Comparison of ENCODE assay signal across 8 cellular contexts in the genomic region with DNA sequence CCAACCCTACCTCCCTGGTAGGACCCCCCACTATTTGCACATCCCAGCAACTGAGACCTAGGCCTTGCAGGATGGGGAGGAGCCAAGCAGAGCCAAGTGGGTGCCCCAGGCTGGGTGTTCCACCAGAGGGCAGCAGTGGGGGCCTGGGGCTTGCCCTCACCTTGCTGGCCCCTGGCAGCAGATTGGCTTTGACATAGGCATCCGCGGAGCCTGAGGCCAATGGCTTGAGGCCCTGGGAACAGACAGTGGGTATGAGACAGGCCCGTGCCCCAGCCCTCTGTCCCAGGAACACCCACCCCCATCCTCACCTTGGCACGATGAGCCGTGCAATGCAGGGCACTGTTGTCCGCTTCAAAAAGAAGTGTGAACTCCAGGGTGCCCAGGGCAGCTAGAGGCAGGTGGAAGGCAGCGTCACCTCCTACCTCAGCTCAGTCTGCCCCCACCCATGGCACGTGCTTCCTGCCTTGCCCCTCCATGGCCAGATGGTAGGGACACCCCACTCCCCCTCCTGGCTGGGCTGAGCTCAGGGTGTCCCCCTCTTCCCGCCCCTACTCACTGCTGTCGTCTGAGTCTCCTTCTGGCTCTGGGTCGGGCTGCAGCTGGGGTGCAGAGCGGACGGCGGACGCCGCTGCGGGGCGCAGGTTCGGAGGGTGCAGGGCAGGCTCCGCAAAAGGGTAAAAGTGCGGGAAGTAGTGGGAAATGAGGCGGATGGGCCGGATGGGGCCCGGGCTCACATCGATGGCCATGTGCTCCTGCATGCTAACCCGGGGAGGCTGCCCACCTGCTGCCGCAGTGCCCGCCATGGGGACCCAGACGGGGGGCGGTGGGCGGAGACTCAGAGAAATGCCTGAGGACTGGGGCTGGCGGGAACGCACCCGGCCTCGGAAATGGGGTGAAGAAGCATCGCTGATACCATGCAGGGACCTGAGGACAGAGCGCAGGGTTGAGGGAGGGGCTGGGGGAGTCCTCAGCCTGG. TPM values are rescaled to one million over a fixed set of nuclear protein-coding genes. Genes with fewer than 3 reads are reported as not detected.
A peak's percentile ranks its signal among the peaks of the same experiment; 100 is the strongest.
DNase-seq lines count a peak whose midpoint lies in the region; ATAC-seq, FAIRE-seq and TF ChIP-seq lines count a peak whose summit lies in the region.

No MANE protein-coding gene starts in this region.

- H4K20me1 ChIP-seq in OCI-LY7 (ENCODE audit: insufficient read depth, low read length): no peaks in the 10 kb centered on the region

- no peak overlapping the region for H2AFZ ChIP-seq in OCI-LY7 (ENCODE audit: low read length)

- H3K4me1 Mint-ChIP-seq in stimulated activated effector memory CD8-positive, alpha-beta T cell treated with anti-CD3 and anti-CD28 coated beads, Interleukin-12 subunit alpha, Interleukin-12 subunit beta, amount 100 ng/mL, for 72 hours: peaks cover 37% of the 10 kb centered on the region

- H3K27ac ChIP-seq in A549: no peak overlapping the region
- no peak overlapping the region for H3K27ac ChIP-seq in OCI-LY7 (ENCODE audit: low read depth, low read length, poor library complexity, severe bottlenecking)

- POLR2A ChIA-PET in A549 (lab: Yijun Ruan, JAX): no interaction called here
- POLR2A ChIA-PET in OCI-LY7 (lab: Charles Lee): interaction anchor here (0.6 kb wide), 1 partner anchor 754 kb away, joined by 3 read pairs; no protein-coding TSS in a partner anchor

- intact Hi-C loops in OCI-LY7 (cut with micrococcal nuclease; ENCODE audit: unreplicated experiment): no loop called here

- CTCF ChIA-PET in A549 (lab: Yijun Ruan, JAX): interaction anchor here (0.6 to 10.2 kb wide), 13 partner anchors 10 to 214 kb away, joined by 3 to 181 read pairs (median 6); a partner anchor contains a TSS
- CTCF ChIA-PET in OCI-LY7 (lab: Charles Lee; ENCODE audit: unreplicated experiment): interaction anchor here (0.5 to 1.1 kb wide), 3 partner anchors 14 to 260 kb away, joined by 3 to 6 read pairs (median 3); no protein-coding TSS in a partner anchor

- H3K4me3 ChIP-seq in A549: no peak overlapping the region
- no peak overlapping the region for H3K4me3 ChIP-seq in GM12875 (ENCODE audit: low read depth, low read length)
- H3K4me3 ChIP-seq in OCI-LY7 (ENCODE audit: low read depth, low read length, poor library complexity, severe bottlenecking): no peak overlapping the region

- peak; percentile 55 to 71 for DNase-seq in A549 (ENCODE audit: low read depth in 1 of 2, low spot score in 1 of 2)
- peak; percentile 67 for DNase-seq in OCI-LY7 (ENCODE audit: low spot score)
- peak; percentile 81 for DNase-seq in activated effector memory CD4-positive, alpha-beta T cell treated with anti-CD3 and anti-CD28 coated beads, Interleukin-2, amount 50 U/mL, for 16 hours
- DNase-seq in iPS DF 19.7 (ENCODE audit: low read depth, low spot score): peak; percentile 35
- DNase-seq in stimulated activated effector memory CD8-positive, alpha-beta T cell treated with anti-CD3 and anti-CD28 coated beads, Interleukin-12 subunit alpha, Interleukin-12 subunit beta, amount 100 ng/mL, for 72 hours (ENCODE audit: low spot score in 2 of 2): peak; percentile 54 to 85
- no peak for DNase-seq in putamen (ENCODE audit: low spot score)
- no peak for DNase-seq in NCI-H2227 (lab: John Stamatoyannopoulos, UW; ENCODE audit: unreplicated experiment)

- TF ChIP-seq CTCF in A549 (IDR thresholded peaks at IDR 0.05) (peak; percentile 55), GM12875 (IDR thresholded peaks at IDR 0.05; ENCODE audit: borderline replicate concordance, insufficient read depth, low read depth, low read length) (peak; percentile 73), OCI-LY7 (conservative IDR thresholded peaks at IDR 0.05; ENCODE audit: low read length) (peak; percentile 77)

- H3K27ac Mint-ChIP-seq in stimulated activated effector memory CD8-positive, alpha-beta T cell treated with anti-CD3 and anti-CD28 coated beads, Interleukin-12 subunit alpha, Interleukin-12 subunit beta, amount 100 ng/mL, for 72 hours: peak overlapping the region; percentile 99

- H3K9me3 ChIP-seq in A549 (no peaks in the 10 kb centered on the region), OCI-LY7 (ENCODE audit: low read length) (no peaks in the 10 kb centered on the region)

- no peaks in the 10 kb centered on the region for H3K79me2 ChIP-seq in OCI-LY7 (ENCODE audit: insufficient read depth, low read depth, low read length)

- no peaks in the 10 kb centered on the region for H3K9me3 Mint-ChIP-seq in stimulated activated effector memory CD8-positive, alpha-beta T cell treated with anti-CD3 and anti-CD28 coated beads, Interleukin-12 subunit alpha, Interleukin-12 subunit beta, amount 100 ng/mL, for 72 hours

- H3K4me2 ChIP-seq in A549 (no peak overlapping the region), OCI-LY7 (ENCODE audit: low read length) (peak overlapping the region; percentile 78; the same call in 1 of the 2 replicates)

- BruUV-seq in OCI-LY7 (replicated peaks; lab: Mats Ljungman, UMichigan): no TSS peak

- H3K4me1 ChIP-seq in A549 (no peaks in the 10 kb centered on the region), OCI-LY7 (ENCODE audit: insufficient read depth, low read length, poor library complexity, severe bottlenecking) (peaks cover 34% of the 10 kb centered on the region)

- no peaks in the 10 kb centered on the region for H3K9me2 ChIP-seq in OCI-LY7 (ENCODE audit: insufficient read depth, low read length)

- 77% methylated on average over 29 of the region's 37 CpGs for WGBS in A549 (ENCODE audit: missing lambda C conversion rate)

- TF ChIP-seq POLR2A in A549 (IDR thresholded peaks at IDR 0.05; ENCODE audit: low read length): no peak

- peaks cover 34% of the 10 kb centered on the region for H3K36me3 Mint-ChIP-seq in stimulated activated effector memory CD8-positive, alpha-beta T cell treated with anti-CD3 and anti-CD28 coated beads, Interleukin-12 subunit alpha, Interleukin-12 subunit beta, amount 100 ng/mL, for 72 hours

- FAIRE-seq in A549 (lab: Jason Lieb, UNC): no peak

- TF ChIP-seq RAD21 in A549 (conservative IDR thresholded peaks at IDR 0.05 in 1 of 2, IDR thresholded peaks at IDR 0.05 in 1 of 2): peak in 1 of 2 experiments; percentile 30; a peak in 3 of 5 replicates

- H3K36me3 ChIP-seq in OCI-LY7 (ENCODE audit: insufficient read depth, low read length): peaks cover 29% of the 10 kb centered on the region

- peak overlapping the region; percentile 78 for H3K4me3 Mint-ChIP-seq in stimulated activated effector memory CD8-positive, alpha-beta T cell treated with anti-CD3 and anti-CD28 coated beads, Interleukin-12 subunit alpha, Interleukin-12 subunit beta, amount 100 ng/mL, for 72 hours

- ATAC-seq in A549: peak; percentile 72 to 90
- ATAC-seq in stimulated activated effector memory CD8-positive, alpha-beta T cell treated with anti-CD3 and anti-CD28 coated beads, Interleukin-12 subunit alpha, Interleukin-12 subunit beta, amount 100 ng/mL, for 72 hours: peak; percentile 61

- TF ChIP-seq EP300 in A549 (IDR thresholded peaks at IDR 0.05): no peak

TF ChIP-seq in A549, 52 proteins besides CTCF, POLR2A, EP300 and RAD21:
- peak; percentile 49; the same call in 2 of the 3 replicates for TF ChIP-seq SMC3 (IDR thresholded peaks at IDR 0.05)
- no peak for TF ChIP-seq RFX5 (IDR thresholded peaks at IDR 0.05)
TF ChIP-seq in A549: peak in this region for 1.

RNA-seq across cellular contexts. Expression of a gene that starts 9.0 kb away (rescaled TPM):
- polyA plus RNA-seq in A549 (2011; rRNA removed) (78.8 and 95.1 TPM in 2 replicates), A549 (2017; fragmentation: RNase III; extraction: RNeasy Plus Mini Kit Qiagen cat#74134 plus additional on column Dnase treatment) (163 to 176 TPM (median 164 TPM) in 3 replicates)
- 221 and 240 TPM in 2 replicates for polyA plus RNA-seq in A549 (2012; cell fraction: cytosol; rRNA removed)
- polyA plus RNA-seq in A549 (2012; cell fraction: nucleus; rRNA removed): 604 and 688 TPM in 2 replicates
- polyA minus RNA-seq in A549 (2011; rRNA and poly(A)+ RNA removed): 65.6 and 104 TPM in 2 replicates
- total RNA-seq in OCI-LY7 (2014; rRNA removed; shearing (Covaris generic)): 257 and 283 TPM in 2 replicates
- 294 and 335 TPM in 2 replicates for total RNA-seq in OCI-LY7 (2022)

RNA-seq across cellular contexts. Expression of a gene that starts 14.0 kb away (rescaled TPM):
- polyA plus RNA-seq in A549 (2011; rRNA removed): 1.8 and 2.6 TPM in 2 replicates
- polyA plus RNA-seq in A549 (2012; cell fraction: cytosol; rRNA removed): 10.3 and 13.0 TPM in 2 replicates
- 24.4 and 25.6 TPM in 2 replicates for polyA plus RNA-seq in A549 (2012; cell fraction: nucleus; rRNA removed)
- 5.4 to 7.8 TPM (median 5.6 TPM) in 3 replicates for polyA plus RNA-seq in A549 (2017; fragmentation: RNase III; extraction: RNeasy Plus Mini Kit Qiagen cat#74134 plus additional on column Dnase treatment)
- 1.0 and 3.1 TPM in 2 replicates for polyA minus RNA-seq in A549 (2011; rRNA and poly(A)+ RNA removed)
- 14.4 and 20.4 TPM in 2 replicates for total RNA-seq in OCI-LY7 (2014; rRNA removed; shearing (Covaris generic))
- total RNA-seq in OCI-LY7 (2022): 31.7 and 35.4 TPM in 2 replicates

RNA-seq across cellular contexts. Expression of a gene that starts 23.8 kb away (rescaled TPM):
- polyA plus RNA-seq in A549 (2011; rRNA removed): not detected in 2 replicates
- polyA plus RNA-seq in A549 (2012; cell fraction: cytosol; rRNA removed): not detected in 2 replicates
- not detected in 2 replicates for polyA plus RNA-seq in A549 (2012; cell fraction: nucleus; rRNA removed)
- polyA plus RNA-seq in A549 (2017; fragmentation: RNase III; extraction: RNeasy Plus Mini Kit Qiagen cat#74134 plus additional on column Dnase treatment): not detected in 3 replicates
- polyA minus RNA-seq in A549 (2011; rRNA and poly(A)+ RNA removed): not detected in 2 replicates
- total RNA-seq in OCI-LY7 (2014; rRNA removed; shearing (Covaris generic)): 2.4 and 4.3 TPM in 2 replicates
- 5.3 and 5.7 TPM in 2 replicates for total RNA-seq in OCI-LY7 (2022)

RNA-seq across cellular contexts. Expression of a gene that starts 32.1 kb away (rescaled TPM):
- polyA plus RNA-seq in A549 (2011; rRNA removed): 1,034 and 1,447 TPM in 2 replicates
- polyA plus RNA-seq in A549 (2012; cell fraction: cytosol; rRNA removed): 2,495 and 2,700 TPM in 2 replicates
- polyA plus RNA-seq in A549 (2012; cell fraction: nucleus; rRNA removed): 1,960 and 2,470 TPM in 2 replicates
- 971 to 1,024 TPM (median 991 TPM) in 3 replicates for polyA plus RNA-seq in A549 (2017; fragmentation: RNase III; extraction: RNeasy Plus Mini Kit Qiagen cat#74134 plus additional on column Dnase treatment)
- 1,056 and 1,218 TPM in 2 replicates for polyA minus RNA-seq in A549 (2011; rRNA and poly(A)+ RNA removed)
- 1,251 and 1,604 TPM in 2 replicates for total RNA-seq in OCI-LY7 (2014; rRNA removed; shearing (Covaris generic))
- total RNA-seq in OCI-LY7 (2022): 1,017 and 1,139 TPM in 2 replicates

RNA-seq across cellular contexts. Expression of a gene that starts 34.8 kb away (rescaled TPM):
- 1.4 and 1.8 TPM in 2 replicates for polyA plus RNA-seq in A549 (2011; rRNA removed)
- 1.5 and 2.3 TPM in 2 replicates for polyA plus RNA-seq in A549 (2012; cell fraction: cytosol; rRNA removed)
- polyA plus RNA-seq in A549 (2012; cell fraction: nucleus; rRNA removed): 3.0 and 3.6 TPM in 2 replicates
- polyA plus RNA-seq in A549 (2017; fragmentation: RNase III; extraction: RNeasy Plus Mini Kit Qiagen cat#74134 plus additional on column Dnase treatment): 0.62 to 1.1 TPM (median 1.0 TPM) in 3 replicates
- polyA minus RNA-seq in A549 (2011; rRNA and poly(A)+ RNA removed): 1.2 TPM in 2 replicates
- total RNA-seq in OCI-LY7 (2014; rRNA removed; shearing (Covaris generic)): 17.1 and 25.6 TPM in 2 replicates
- total RNA-seq in OCI-LY7 (2022): 45.1 and 54.4 TPM in 2 replicates

Comparison
In these comparisons a context has a peak if more than half of its experiments do, and no peak if none do; other contexts are left out.
1. DNase-seq: peak in A549 (2 of 2), OCI-LY7 (single experiment), activated effector memory CD4-positive, alpha-beta T cell treated with anti-CD3 and anti-CD28 coated beads, Interleukin-2, amount 50 U/mL, for 16 hours (single experiment), iPS DF 19.7 (single experiment) and stimulated activated effector memory CD8-positive, alpha-beta T cell treated with anti-CD3 and anti-CD28 coated beads, Interleukin-12 subunit alpha, Interleukin-12 subunit beta, amount 100 ng/mL, for 72 hours (2 of 2); none in putamen (single experiment) and NCI-H2227 (single experiment).
2. Peak in every context shown above with its lines, with median percentiles within 50 percentile points of each other: CTCF ChIP-seq.